In genomic region chr19:8161135-8161646, GRCh38 we compare ENCODE assay signal across 9 cellular contexts.
DNase-seq lines count a peak whose midpoint lies in the region; ATAC-seq and TF ChIP-seq lines count a peak whose summit lies in the region.
"Had no signal": no experiment of that assay in that cellular context is flagged by ENCODE, and none has a peak within 500 bp of the region (broad histone marks: within the 10 kb centered on the region; RNA-seq: fewer than 3 reads in every experiment).

No MANE protein-coding gene starts in this region.

- peak overlapping the region; percentile 62 for H3K27ac ChIP-seq in DOHH2 (ENCODE audit: low read depth, low read length)
- peak overlapping the region; percentile 60 for H3K27ac ChIP-seq in OCI-LY1 (ENCODE audit: low read depth, low read length, poor library complexity, severe bottlenecking)

- H3K79me2 ChIP-seq in DOHH2 (ENCODE audit: control insufficient read depth, low read length) (no peaks in the 10 kb centered on the region), OCI-LY1 (ENCODE audit: insufficient read depth, low read length) (no peaks in the 10 kb centered on the region)

- H4K20me1 ChIP-seq in DOHH2 (ENCODE audit: control insufficient read depth, insufficient read depth, low read depth, low read length), result no peaks in the 10 kb centered on the region
- no peaks in the 10 kb centered on the region for H4K20me1 ChIP-seq in OCI-LY1 (ENCODE audit: insufficient read depth, low read length)

- peak overlapping the region; percentile 52 for H3K4me3 ChIP-seq in DOHH2 (ENCODE audit: low read length)
- H3K4me3 ChIP-seq in OCI-LY1 (ENCODE audit: low read depth, low read length, poor library complexity, severe bottlenecking), result no peak overlapping the region

- ATAC-seq in HG03457 (IDR thresholded peaks at IDR 0.05; ENCODE audit: unreplicated experiment) (no peak), HG03175 (IDR thresholded peaks at IDR 0.05; ENCODE audit: unreplicated experiment) (no peak)

- H3K9me3 ChIP-seq in DOHH2 (ENCODE audit: control insufficient read depth, insufficient read depth, low read length) (peaks cover 8% of the 10 kb centered on the region; the same call in 1 of the 2 replicates), OCI-LY1 (ENCODE audit: low read length) (no peaks in the 10 kb centered on the region)

- H3K36me3 ChIP-seq in DOHH2 (ENCODE audit: control insufficient read depth, low read length) (no peaks in the 10 kb centered on the region), OCI-LY1 (ENCODE audit: insufficient read depth, low read length) (no peaks in the 10 kb centered on the region; the same call in 1 of the 2 replicates)

- H3K27me3 ChIP-seq in DOHH2 (ENCODE audit: control insufficient read depth, low read length) (peaks cover 4% of the 10 kb centered on the region; the same call in 1 of the 2 replicates), OCI-LY1 (ENCODE audit: insufficient read depth, low read length) (no peaks in the 10 kb centered on the region)

- no peak overlapping the region for H3K9ac ChIP-seq in OCI-LY1 (ENCODE audit: low read length)

- TF ChIP-seq CTCF in DOHH2 (IDR thresholded peaks at IDR 0.05; ENCODE audit: low read depth, low read length, poor library complexity, severe bottlenecking) (no peak), OCI-LY1 (IDR thresholded peaks at IDR 0.05; ENCODE audit: low read length) (no peak)

- H3F3A ChIP-seq in DOHH2 (ENCODE audit: control insufficient read depth, insufficient read depth) (0 out of 2 replicates have a peak, but pooled peaks cover 4% of the 10 kb centered on the region), OCI-LY1 (ENCODE audit: insufficient read depth, low read length) (no peaks in the 10 kb centered on the region)

- no peak overlapping the region for H2AFZ ChIP-seq in OCI-LY1 (ENCODE audit: low read length)

- peaks cover 11% of the 10 kb centered on the region for H3K4me1 ChIP-seq in DOHH2 (ENCODE audit: control insufficient read depth, low read length)
- peaks cover 8% of the 10 kb centered on the region for H3K4me1 ChIP-seq in OCI-LY1 (ENCODE audit: insufficient read depth, low read length, severe bottlenecking)

- H3K9me2 ChIP-seq in DOHH2 (replicated peaks; ENCODE audit: control insufficient read depth, low read length), result no peaks in the 10 kb centered on the region
- H3K9me2 ChIP-seq in OCI-LY1 (ENCODE audit: low read depth, low read length), result no peaks in the 10 kb centered on the region

- H3K4me2 ChIP-seq in DOHH2 (ENCODE audit: low read length), result peak overlapping the region; percentile 53
- peak overlapping the region; percentile 14; the same call in 1 of the 2 replicates for H3K4me2 ChIP-seq in OCI-LY1 (ENCODE audit: low read length)

- DNase-seq in GM19240 (ENCODE audit: insufficient read length, low spot score) (peak; percentile 31), iPS DF 19.7 (ENCODE audit: low read depth, low spot score) (peak; percentile 82), islet precursor cell (no peak)
- no peak for DNase-seq in effector CD8-positive, alpha-beta T cell (lab: John Stamatoyannopoulos, UW)
- DNase-seq: foreskin melanocyte had no signal

Comparison
In these comparisons a context has a peak if more than half of its experiments do, and no peak if none do; other contexts are left out.
1. DNase-seq: peak in GM19240 (single experiment) and iPS DF 19.7 (single experiment); none in islet precursor cell (single experiment) and effector CD8-positive, alpha-beta T cell (single experiment).